ENCODE assay signal across 10 cellular contexts in the genomic region with DNA sequence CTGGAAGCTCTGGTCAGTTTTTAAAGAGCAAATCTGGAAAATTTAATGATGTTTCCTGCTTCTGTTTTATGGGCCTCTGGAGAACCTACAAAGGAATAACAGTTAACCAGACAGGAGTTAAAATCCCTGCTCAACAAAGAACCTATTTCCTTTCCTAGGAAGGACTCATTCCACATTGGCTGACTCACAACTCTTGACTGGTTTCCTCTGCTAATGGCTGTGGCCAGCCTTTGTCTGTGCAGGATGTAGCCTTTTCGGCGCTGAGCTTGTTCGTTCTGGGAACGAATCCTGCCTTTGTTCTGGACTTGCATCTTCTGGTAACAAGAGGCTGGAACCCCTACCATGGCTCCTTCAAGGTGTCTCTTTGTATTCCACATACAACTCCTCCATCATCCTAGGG.
DNase-seq lines count a peak whose midpoint lies in the region; ATAC-seq and TF ChIP-seq lines count a peak whose summit lies in the region.
"Had no signal": no experiment of that assay in that cellular context is flagged by ENCODE, and none has a peak within 500 bp of the region (broad histone marks: within the 10 kb centered on the region; RNA-seq: fewer than 3 reads in every experiment).

No MANE protein-coding gene starts in this region.

- no peak overlapping the region for H3K9ac ChIP-seq in PC-3 (ENCODE audit: low read length)

- H3K9me3 Mint-ChIP-seq in nephron = peaks cover 4% of the 10 kb centered on the region
- H3K9me3 Mint-ChIP-seq: CD4-positive, CD25-positive, alpha-beta regulatory T cell had no signal

- no peaks in the 10 kb centered on the region for H3F3A ChIP-seq in PC-3 (ENCODE audit: low read length, unreplicated experiment)

- H4K20me1 ChIP-seq in PC-3 (ENCODE audit: low read length) = no peaks in the 10 kb centered on the region

- H3K36me3 ChIP-seq in PC-3 (ENCODE audit: low read depth, low read length) = no peaks in the 10 kb centered on the region

- peaks cover 32% of the 10 kb centered on the region for H3K4me1 Mint-ChIP-seq in nephron
- H3K4me1 Mint-ChIP-seq: naive B cell had no signal

- POLR2A ChIA-PET in PC-3 (lab: Charles Lee; ENCODE audit: unreplicated experiment) = interaction anchor here (0.7 kb wide), 1 partner anchor 15 kb away, joined by 5 read pairs; no protein-coding TSS in a partner anchor

- peak overlapping the region; percentile 54 for H3K4me2 ChIP-seq in PC-3 (ENCODE audit: low read length)

- no peaks in the 10 kb centered on the region for H3K9me3 ChIP-seq in PC-3 (ENCODE audit: low read length)

- H3K79me2 ChIP-seq in PC-3 (ENCODE audit: low read length) = no peaks in the 10 kb centered on the region

- H3K27me3 Mint-ChIP-seq in nephron (ENCODE audit: low read depth) = peaks cover 3% of the 10 kb centered on the region

- H3K36me3 Mint-ChIP-seq in nephron (ENCODE audit: low read depth) = no peaks in the 10 kb centered on the region
- H3K36me3 Mint-ChIP-seq: CD4-positive, CD25-positive, alpha-beta regulatory T cell; naive B cell had no signal

- H3K9me2 ChIP-seq in PC-3 (replicated peaks; ENCODE audit: low read length) = no peaks in the 10 kb centered on the region

- no peaks in the 10 kb centered on the region for H3K27me3 ChIP-seq in PC-3 (ENCODE audit: low read length)

- DNase-seq in COLO829 (ENCODE audit: low spot score) (peak; percentile 91), PC-3 (peak; percentile 75), epithelial cell of esophagus (ENCODE audit: low read depth) (peak; percentile 74)
- no peak for DNase-seq in activated CD8-positive, alpha-beta memory T cell treated with anti-CD3 and anti-CD28 coated beads, Interleukin-2, amount 50 U/mL, for 4 hours
- DNase-seq: CD4-positive, CD25-positive, alpha-beta regulatory T cell; naive B cell had no signal

- CTCF ChIA-PET in PC-3 (lab: Charles Lee) = no interaction called here

- intact Hi-C loops in PC-3 (cut with micrococcal nuclease) = loop anchor here (2.0 to 5.0 kb wide), 2 partner anchors 16 to 128 kb away; no protein-coding TSS in a partner anchor

- H3K27ac Mint-ChIP-seq in nephron = peak overlapping the region in 2 of 3 experiments; percentile 12 to 37
- H3K27ac Mint-ChIP-seq: CD4-positive, CD25-positive, alpha-beta regulatory T cell; naive B cell had no signal

- peak overlapping the region; percentile 73 for H2AFZ ChIP-seq in PC-3 (ENCODE audit: low read length)

- no peak overlapping the region for H3K4me3 Mint-ChIP-seq in nephron
- H3K4me3 Mint-ChIP-seq: CD4-positive, CD25-positive, alpha-beta regulatory T cell; naive B cell had no signal

- BruUV-seq in PC-3 (replicated peaks; lab: Mats Ljungman, UMichigan) = no TSS peak

- no peak for TF ChIP-seq CTCF in PC-3 (conservative IDR thresholded peaks at IDR 0.05; ENCODE audit: low read depth, low read length)
- TF ChIP-seq CTCF in epithelial cell of esophagus (IDR thresholded peaks at IDR 0.05; ENCODE audit: insufficient read depth, low read depth, low read length, missing control alignments) = no peak
- no peak for TF ChIP-seq CTCF in nephron (IDR thresholded peaks at IDR 0.05; ENCODE audit: unreplicated experiment in 3 of 3)

- H3K4me1 ChIP-seq in PC-3 (ENCODE audit: insufficient read depth, low read length) = peaks cover 18% of the 10 kb centered on the region

- H3K4me3 ChIP-seq in PC-3 (ENCODE audit: low read length) (no peak overlapping the region), epithelial cell of esophagus (ENCODE audit: low read length) (no peak overlapping the region)

- peak overlapping the region; percentile 9; the same call in 1 of the 2 replicates for H3K27ac ChIP-seq in PC-3 (ENCODE audit: low read length)

- ATAC-seq in PC-3 (peak; percentile 95), GM21529 (IDR thresholded peaks at IDR 0.05; ENCODE audit: unreplicated experiment) (no peak), GM21515 (IDR thresholded peaks at IDR 0.05; ENCODE audit: unreplicated experiment) (no peak), GM18517 (IDR thresholded peaks at IDR 0.05; ENCODE audit: unreplicated experiment) (no peak)
